Comparison of ENCODE assay signal across 43 cellular contexts in genomic region chr7:50101873-50102272, GRCh38. TPM values are rescaled to one million over a fixed set of nuclear protein-coding genes. Genes with fewer than 3 reads are reported as not detected.
"Had no signal": no experiment of that assay in that cellular context is flagged by ENCODE, and none has a peak within 500 bp of the region (broad histone marks: within the 10 kb centered on the region; RNA-seq: fewer than 3 reads in every experiment).

No MANE protein-coding gene starts in this region.

- H3K4me1 Mint-ChIP-seq: activated naive CD4-positive, alpha-beta T cell treated with anti-CD3 and anti-CD28 coated beads, Interleukin-2, amount 10 ng/mL, durations not matched to agents 7 days and 5 days; activated naive CD4-positive, alpha-beta T cell treated with anti-CD3 and anti-CD28 coated beads, Interleukin-2, amount 50 U/mL, for 24 hours; activated naive CD8-positive, alpha-beta T cell treated with anti-CD3 and anti-CD28 coated beads for 36 hours; activated naive CD8-positive, alpha-beta T cell treated with anti-CD3 and anti-CD28 coated beads, Interleukin-2, amount 50 U/mL, for 24 hours; activated T-helper 17 cell treated with anti-CD3 and anti-CD28 coated beads, Interleukin-2, amount 50 U/mL, for 72 hours; brain; central memory CD8-positive, alpha-beta T cell had no signal

- H3K4me3 Mint-ChIP-seq: activated naive CD4-positive, alpha-beta T cell treated with anti-CD3 and anti-CD28 coated beads for 36 hours; activated naive CD4-positive, alpha-beta T cell treated with anti-CD3 and anti-CD28 coated beads, Interleukin-2, amount 10 ng/mL, durations not matched to agents 7 days and 5 days; activated naive CD4-positive, alpha-beta T cell treated with anti-CD3 and anti-CD28 coated beads, Interleukin-2, amount 50 U/mL, for 24 hours; activated naive CD8-positive, alpha-beta T cell; activated naive CD8-positive, alpha-beta T cell treated with anti-CD3 and anti-CD28 coated beads for 36 hours; activated naive CD8-positive, alpha-beta T cell treated with anti-CD3 and anti-CD28 coated beads, Interleukin-2, amount 10 ng/mL, durations not matched to agents 7 days and 5 days; activated naive CD8-positive, alpha-beta T cell treated with anti-CD3 and anti-CD28 coated beads, Interleukin-2, amount 50 U/mL, for 24 hours; activated T-cell treated with anti-CD3 and anti-CD28 coated beads, Interleukin-2, amount 50 U/mL, for 24 hours; activated T-cell treated with anti-CD3 and anti-CD28 coated beads, Interleukin-2, amount 50 U/mL, for 4 hours; activated T-cell treated with anti-CD3 and anti-CD28 coated beads, Interleukin-2, amount 50 U/mL, for 72 hours; activated T-helper 1 cell treated with anti-CD3 and anti-CD28 coated beads, Interleukin-12 subunit alpha, Interleukin-12 subunit beta, Interleukin-2, Interleukin-4 antibody, amounts not matched to agents 30 ng/mL and 10 ng/mL and 1 ng/mL, durations not matched to agents 14 hours and 24 hours and 36 hours; activated T-helper 17 cell treated with anti-CD3 and anti-CD28 coated beads, Interleukin-2, amount 50 U/mL, for 72 hours; brain; central memory CD8-positive, alpha-beta T cell had no signal

- H3K4me1 ChIP-seq: adrenal gland, ascending aorta, body of pancreas, breast epithelium had no signal

- ATAC-seq: activated naive CD4-positive, alpha-beta T cell treated with anti-CD3 and anti-CD28 coated beads, Interleukin-2, amount 50 U/mL, for 72 hours; activated naive CD8-positive, alpha-beta T cell treated with anti-CD3 and anti-CD28 coated beads, Interleukin-2, amount 50 U/mL, for 24 hours; activated T-cell treated with anti-CD3 and anti-CD28 coated beads, Interleukin-2, amount 50 U/mL, for 4 hours; activated T-cell treated with anti-CD3 and anti-CD28 coated beads, Interleukin-2, amount 50 U/mL, for 72 hours; activated T-helper 17 cell treated with anti-CD3 and anti-CD28 coated beads, Interleukin-2, amount 50 U/mL, for 72 hours; body of pancreas had no signal

- DNase-seq: activated effector memory CD4-positive, alpha-beta T cell treated with anti-CD3 and anti-CD28 coated beads, Interleukin-2, amount 50 U/mL, for 16 hours; activated effector memory CD4-positive, alpha-beta T cell treated with Interleukin-2 at 50 U/mL for 16 hours; activated gamma-delta T cell; activated gamma-delta T cell treated with Interleukin-2 at 50 U/mL for 16 hours; activated naive CD4-positive, alpha-beta T cell; activated naive CD4-positive, alpha-beta T cell treated with anti-CD3 and anti-CD28 coated beads for 36 hours; activated naive CD4-positive, alpha-beta T cell treated with anti-CD3 and anti-CD28 coated beads, Interleukin-2, amount 10 ng/mL, durations not matched to agents 7 days and 5 days; activated naive CD4-positive, alpha-beta T cell treated with anti-CD3 and anti-CD28 coated beads, Interleukin-2, amount 50 U/mL, for 16 hours; activated naive CD4-positive, alpha-beta T cell treated with Interleukin-2 at 50 U/mL for 16 hours; activated naive CD8-positive, alpha-beta T cell treated with anti-CD3 and anti-CD28 coated beads for 36 hours; activated naive CD8-positive, alpha-beta T cell treated with anti-CD3 and anti-CD28 coated beads, Interleukin-2, amount 10 ng/mL, durations not matched to agents 7 days and 5 days; activated naive CD8-positive, alpha-beta T cell treated with anti-CD3 and anti-CD28 coated beads, Interleukin-2, amount 50 U/mL, for 24 hours; activated T-cell treated with anti-CD3 and anti-CD28 coated beads, Interleukin-2, amount 50 U/mL, for 1 hour; activated T-cell treated with anti-CD3 and anti-CD28 coated beads, Interleukin-2, amount 50 U/mL, for 24 hours; activated T-cell treated with anti-CD3 and anti-CD28 coated beads, Interleukin-2, amount 50 U/mL, for 4 hours; activated T-cell treated with anti-CD3 and anti-CD28 coated beads, Interleukin-2, amount 50 U/mL, for 48 hours; activated T-cell treated with anti-CD3 and anti-CD28 coated beads, Interleukin-2, amount 50 U/mL, for 72 hours; adrenal gland; amniotic stem cell; amygdala; anterior cingulate cortex; aorta; body of pancreas; brain microvascular endothelial cell; caudate nucleus; central memory CD4-positive, alpha-beta T cell had no signal

- H3K9me3 ChIP-seq: adrenal gland, ascending aorta, body of pancreas, breast epithelium had no signal

- FAIRE-seq: astrocyte, bronchial epithelial cell had no signal

- H3K9me3 Mint-ChIP-seq: activated naive CD4-positive, alpha-beta T cell treated with anti-CD3 and anti-CD28 coated beads for 36 hours; activated naive CD4-positive, alpha-beta T cell treated with anti-CD3 and anti-CD28 coated beads, Interleukin-2, amount 10 ng/mL, durations not matched to agents 7 days and 5 days; activated naive CD4-positive, alpha-beta T cell treated with anti-CD3 and anti-CD28 coated beads, Interleukin-2, amount 50 U/mL, for 24 hours; activated naive CD4-positive, alpha-beta T cell treated with anti-CD3 and anti-CD28 coated beads, Interleukin-2, amount 50 U/mL, for 72 hours; activated naive CD8-positive, alpha-beta T cell treated with anti-CD3 and anti-CD28 coated beads for 36 hours; activated naive CD8-positive, alpha-beta T cell treated with anti-CD3 and anti-CD28 coated beads, Interleukin-2, amount 10 ng/mL, durations not matched to agents 7 days and 5 days; activated naive CD8-positive, alpha-beta T cell treated with anti-CD3 and anti-CD28 coated beads, Interleukin-2, amount 50 U/mL, for 24 hours; activated T-cell treated with anti-CD3 and anti-CD28 coated beads, Interleukin-2, amount 50 U/mL, for 24 hours; activated T-cell treated with anti-CD3 and anti-CD28 coated beads, Interleukin-2, amount 50 U/mL, for 4 hours; activated T-cell treated with anti-CD3 and anti-CD28 coated beads, Interleukin-2, amount 50 U/mL, for 72 hours; activated T-helper 1 cell treated with anti-CD3 and anti-CD28 coated beads, Interleukin-12 subunit alpha, Interleukin-12 subunit beta, Interleukin-2, Interleukin-4 antibody, amounts not matched to agents 30 ng/mL and 10 ng/mL and 1 ng/mL, durations not matched to agents 14 hours and 24 hours and 36 hours; activated T-helper 17 cell treated with anti-CD3 and anti-CD28 coated beads, Interleukin-2, amount 50 U/mL, for 72 hours; activated T-helper 2 cell treated with anti-CD3 and anti-CD28 coated beads, Interferon-gamma antibody, Interleukin-2, Interleukin-4, amounts not matched to agents 10 μg/mL and 5 μg/mL and 100 μg/mL, durations not matched to agents 14 hours and 24 hours and 36 hours; central memory CD8-positive, alpha-beta T cell had no signal

- H3K27me3 ChIP-seq: adrenal gland, ascending aorta, body of pancreas, brain microvascular endothelial cell, cardiac muscle cell had no signal

- H3K27ac ChIP-seq: adrenal gland, ascending aorta, body of pancreas, brain microvascular endothelial cell, breast epithelium, cardiac muscle cell had no signal

- H3K36me3 ChIP-seq: adrenal gland, ascending aorta, brain microvascular endothelial cell, breast epithelium, cardiac muscle cell had no signal

- H3K4me3 ChIP-seq: adrenal gland, ascending aorta, body of pancreas, breast epithelium, cardiac muscle cell had no signal

- H3K27ac Mint-ChIP-seq: activated naive CD4-positive, alpha-beta T cell treated with anti-CD3 and anti-CD28 coated beads for 36 hours; activated naive CD4-positive, alpha-beta T cell treated with anti-CD3 and anti-CD28 coated beads, Interleukin-2, amount 10 ng/mL, durations not matched to agents 7 days and 5 days; activated naive CD4-positive, alpha-beta T cell treated with anti-CD3 and anti-CD28 coated beads, Interleukin-2, amount 50 U/mL, for 24 hours; activated naive CD4-positive, alpha-beta T cell treated with anti-CD3 and anti-CD28 coated beads, Interleukin-2, amount 50 U/mL, for 72 hours; activated naive CD8-positive, alpha-beta T cell; activated naive CD8-positive, alpha-beta T cell treated with anti-CD3 and anti-CD28 coated beads for 36 hours; activated naive CD8-positive, alpha-beta T cell treated with anti-CD3 and anti-CD28 coated beads, Interleukin-2, amount 10 ng/mL, durations not matched to agents 7 days and 5 days; activated naive CD8-positive, alpha-beta T cell treated with anti-CD3 and anti-CD28 coated beads, Interleukin-2, amount 50 U/mL, for 24 hours; activated T-cell treated with anti-CD3 and anti-CD28 coated beads, Interleukin-2, amount 50 U/mL, for 24 hours; activated T-cell treated with anti-CD3 and anti-CD28 coated beads, Interleukin-2, amount 50 U/mL, for 72 hours; activated T-helper 1 cell treated with anti-CD3 and anti-CD28 coated beads, Interleukin-12 subunit alpha, Interleukin-12 subunit beta, Interleukin-2, Interleukin-4 antibody, amounts not matched to agents 30 ng/mL and 10 ng/mL and 1 ng/mL, durations not matched to agents 14 hours and 24 hours and 36 hours; activated T-helper 17 cell treated with anti-CD3 and anti-CD28 coated beads, Interleukin-2, amount 50 U/mL, for 72 hours; activated T-helper 2 cell treated with anti-CD3 and anti-CD28 coated beads, Interferon-gamma antibody, Interleukin-2, Interleukin-4, amounts not matched to agents 10 μg/mL and 5 μg/mL and 100 μg/mL, durations not matched to agents 14 hours and 24 hours and 36 hours; brain had no signal

- H3K36me3 Mint-ChIP-seq: activated naive CD4-positive, alpha-beta T cell treated with anti-CD3 and anti-CD28 coated beads, Interleukin-2, amount 10 ng/mL, durations not matched to agents 7 days and 5 days; activated naive CD4-positive, alpha-beta T cell treated with anti-CD3 and anti-CD28 coated beads, Interleukin-2, amount 50 U/mL, for 24 hours; activated naive CD4-positive, alpha-beta T cell treated with anti-CD3 and anti-CD28 coated beads, Interleukin-2, amount 50 U/mL, for 72 hours; activated naive CD8-positive, alpha-beta T cell; activated naive CD8-positive, alpha-beta T cell treated with anti-CD3 and anti-CD28 coated beads, Interleukin-2, amount 10 ng/mL, durations not matched to agents 7 days and 5 days; brain had no signal

RNA-seq across cellular contexts. Expression of gene ZPBP, which starts 8.8 kb away (rescaled TPM):
- total RNA-seq: activated naive CD4-positive, alpha-beta T cell treated with anti-CD3 and anti-CD28 coated beads for 36 hours; activated naive CD4-positive, alpha-beta T cell treated with anti-CD3 and anti-CD28 coated beads, Interleukin-2, amount 50 U/mL, for 72 hours; activated naive CD8-positive, alpha-beta T cell treated with anti-CD3 and anti-CD28 coated beads, Interleukin-2, amount 10 ng/mL, durations not matched to agents 7 days and 5 days; activated T-cell treated with anti-CD3 and anti-CD28 coated beads, Interleukin-2, amount 50 U/mL, for 4 hours; activated T-cell treated with anti-CD3 and anti-CD28 coated beads, Interleukin-2, amount 50 U/mL, for 72 hours; activated T-helper 1 cell treated with anti-CD3 and anti-CD28 coated beads, Interleukin-12 subunit alpha, Interleukin-12 subunit beta, Interleukin-2, Interleukin-4 antibody, amounts not matched to agents 30 ng/mL and 10 ng/mL and 1 ng/mL, durations not matched to agents 14 hours and 24 hours and 36 hours; activated T-helper 17 cell treated with anti-CD3 and anti-CD28 coated beads, Interleukin-2, amount 50 U/mL, for 72 hours; activated T-helper 2 cell treated with anti-CD3 and anti-CD28 coated beads, Interferon-gamma antibody, Interleukin-2, Interleukin-4, amounts not matched to agents 10 μg/mL and 5 μg/mL and 100 μg/mL, durations not matched to agents 14 hours and 24 hours and 36 hours; adrenal gland; aorta; ascending aorta; astrocyte; body of pancreas; breast epithelium; bronchial epithelial cell; cardiac muscle cell; cardiac septum; cerebellum; chondrocyte had no signal
- polyA plus RNA-seq: adipose tissue, adrenal gland, aorta, cardiac muscle cell had no signal
